Comparison of ENCODE assay signal across 18 cellular contexts in genomic region chr1:185834371-185834900, GRCh38.
"Had no signal": no experiment of that assay in that cellular context is flagged by ENCODE, and none has a peak within 500 bp of the region (broad histone marks: within the 10 kb centered on the region; RNA-seq: fewer than 3 reads in every experiment).

No MANE protein-coding gene starts in this region.

- H3K36me3 ChIP-seq: esophagus squamous epithelium, heart left ventricle, neutrophil, thoracic aorta, transverse colon had no signal

- H3K4me1 ChIP-seq: esophagus squamous epithelium, foreskin keratinocyte, transverse colon had no signal

- DNase-seq: effector memory CD8-positive, alpha-beta T cell; esophagus squamous epithelium; foreskin keratinocyte; heart left ventricle; hippocampal formation; kidney glomerular epithelial cell; naive thymus-derived CD4-positive, alpha-beta T cell; posterior cingulate gyrus; stimulated activated CD4-positive, alpha-beta T cell treated with anti-CD3 and anti-CD28 coated beads, Interleukin-2, amount 100 ng/mL, for 24 hours; stimulated activated CD4-positive, alpha-beta T cell treated with anti-CD3 and anti-CD28 coated beads, Interleukin-4, amount 100 ng/mL, for 4 hours; stimulated activated naive B cell treated with anti-CD40 and anti-IgM and Interleukin-4, amounts not matched to agents 10 μg/mL and 1 μg/mL and 100 μg/mL, for 72 hours; stimulated activated naive CD8-positive, alpha-beta T cell treated with anti-CD3 and anti-CD28 coated beads, Interleukin-15, amount 100 ng/mL, for 72 hours; transverse colon had no signal

- H3K4me3 ChIP-seq: esophagus squamous epithelium, heart left ventricle, thoracic aorta, transverse colon had no signal

- H3K27ac ChIP-seq: esophagus squamous epithelium, foreskin keratinocyte, heart left ventricle, neutrophil, thoracic aorta, transverse colon had no signal

- H3K27me3 ChIP-seq: esophagus squamous epithelium, foreskin keratinocyte, heart left ventricle, neutrophil, transverse colon had no signal

- H3K9me3 ChIP-seq: esophagus squamous epithelium, neutrophil, thoracic aorta, transverse colon had no signal

- FAIRE-seq: colon, islet of Langerhans had no signal

- ATAC-seq: effector memory CD8-positive, alpha-beta T cell; foreskin keratinocyte; heart left ventricle; naive thymus-derived CD4-positive, alpha-beta T cell; sciatic nerve; stimulated activated naive B cell treated with anti-CD40 and anti-IgM and Interleukin-4, amounts not matched to agents 10 μg/mL and 1 μg/mL and 100 μg/mL, for 72 hours; stimulated activated naive CD8-positive, alpha-beta T cell treated with anti-CD3 and anti-CD28 coated beads, Interleukin-15, amount 100 ng/mL, for 72 hours had no signal
